Comparison of ENCODE assay signal across 28 cellular contexts in the genomic region with DNA sequence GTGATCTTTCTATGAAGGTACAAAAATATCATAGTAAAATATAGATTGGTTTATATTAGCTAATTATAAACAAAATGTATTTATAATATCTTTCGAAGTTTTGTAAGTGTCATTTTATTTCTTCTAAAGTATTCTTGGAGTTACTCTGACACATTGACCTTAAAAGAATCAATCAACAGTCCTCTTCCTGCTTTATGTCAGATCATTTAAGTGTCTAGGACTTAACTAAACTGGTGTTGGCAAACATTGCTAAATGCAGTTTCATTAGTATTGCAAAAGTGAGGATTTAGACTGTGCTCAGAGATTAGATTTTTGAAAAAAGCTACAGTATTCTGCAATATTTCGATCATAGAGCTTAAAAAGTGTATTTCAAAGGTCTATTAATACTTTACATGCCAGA. TPM values are rescaled to one million over a fixed set of nuclear protein-coding genes. Genes with fewer than 3 reads are reported as not detected.
DNase-seq lines count a peak whose midpoint lies in the region; ATAC-seq and TF ChIP-seq lines count a peak whose summit lies in the region.
"Had no signal": no experiment of that assay in that cellular context is flagged by ENCODE, and none has a peak within 500 bp of the region (broad histone marks: within the 10 kb centered on the region; RNA-seq: fewer than 3 reads in every experiment).

No MANE protein-coding gene starts in this region.

- CTCF ChIA-PET in A673 (lab: Charles Lee) = no interaction called here

- no peaks in the 10 kb centered on the region for H3K4me1 ChIP-seq in A673 (ENCODE audit: insufficient read depth, low read length, poor library complexity, severe bottlenecking)
- H3K4me1 ChIP-seq in KMS-11 (ENCODE audit: low read depth, poor library complexity, severe bottlenecking) = peaks cover 79% of the 10 kb centered on the region
- H3K4me1 ChIP-seq in hepatocyte (ENCODE audit: insufficient read depth) = peaks cover 13% of the 10 kb centered on the region

- no peak overlapping the region for H3K4me3 ChIP-seq in A673 (ENCODE audit: low read depth, low read length, poor library complexity, severe bottlenecking)
- H3K4me3 ChIP-seq in KMS-11 (IDR thresholded peaks at IDR 0.05; ENCODE audit: insufficient read depth, low read depth, low read length) = no peak overlapping the region
- H3K4me3 ChIP-seq in hepatocyte = no peak overlapping the region
- H3K4me3 ChIP-seq: BLaER1, lower lobe of right lung, mucosa of descending colon, pancreas had no signal

- BruUV-seq in A673 (replicated peaks; lab: Mats Ljungman, UMichigan) = no TSS peak

- no peak overlapping the region for H3K4me3 Mint-ChIP-seq in activated CD4-positive, alpha-beta T cell treated with anti-CD3 and anti-CD28 coated beads, Interleukin-2, amount 10 ng/mL, durations not matched to agents 24 days and 14 days
- H3K4me3 Mint-ChIP-seq: activated naive CD8-positive, alpha-beta T cell treated with anti-CD3 and anti-CD28 coated beads, Interleukin-2, amount 50 U/mL, for 24 hours; activated T-cell treated with anti-CD3 and anti-CD28 coated beads, Interleukin-2, amount 50 U/mL, for 24 hours; central memory CD8-positive, alpha-beta T cell; stimulated activated effector memory CD8-positive, alpha-beta T cell treated with anti-CD3 and anti-CD28 coated beads, Interleukin-12 subunit alpha, Interleukin-12 subunit beta, amount 100 ng/mL, for 72 hours; T-helper 2 cell treated with Interferon-gamma antibody and Interleukin-4, amounts not matched to agents 5 μg/mL and 100 μg/mL, for 36 hours; type B pancreatic cell had no signal

- no peak overlapping the region for H3K27ac Mint-ChIP-seq in activated CD4-positive, alpha-beta T cell treated with anti-CD3 and anti-CD28 coated beads, Interleukin-2, amount 10 ng/mL, durations not matched to agents 24 days and 14 days
- H3K27ac Mint-ChIP-seq: activated naive CD8-positive, alpha-beta T cell treated with anti-CD3 and anti-CD28 coated beads, Interleukin-2, amount 50 U/mL, for 24 hours; activated T-cell treated with anti-CD3 and anti-CD28 coated beads, Interleukin-2, amount 50 U/mL, for 24 hours; T-helper 2 cell treated with Interferon-gamma antibody and Interleukin-4, amounts not matched to agents 5 μg/mL and 100 μg/mL, for 36 hours; type B pancreatic cell had no signal

- no peak overlapping the region for H2AFZ ChIP-seq in KMS-11 (ENCODE audit: low read depth)
- no peak overlapping the region for H2AFZ ChIP-seq in hepatocyte

- H3K9me3 ChIP-seq in A673 (ENCODE audit: low read depth, low read length, poor library complexity, severe bottlenecking) (no peaks in the 10 kb centered on the region), hepatocyte (ENCODE audit: low read depth) (no peaks in the 10 kb centered on the region)
- H3K9me3 ChIP-seq: BLaER1, lower lobe of right lung, mucosa of descending colon, pancreas had no signal

- no peaks in the 10 kb centered on the region for H3K9me2 ChIP-seq in hepatocyte (replicated peaks; ENCODE audit: insufficient read depth)

- H3K9ac ChIP-seq in KMS-11 = no peak overlapping the region
- H3K9ac ChIP-seq: BLaER1 had no signal

- 0 out of 2 replicates have a peak overlapping the region, but pooled peaks have one; percentile 5 for H3K4me2 ChIP-seq in KMS-11
- H3K4me2 ChIP-seq in hepatocyte = peak overlapping the region; percentile 29
- H3K4me2 ChIP-seq: BLaER1 had no signal

- H3K36me3 Mint-ChIP-seq in activated CD4-positive, alpha-beta T cell treated with anti-CD3 and anti-CD28 coated beads, Interleukin-2, amount 10 ng/mL, durations not matched to agents 24 days and 14 days (ENCODE audit: low read depth) = peaks cover 7% of the 10 kb centered on the region
- H3K36me3 Mint-ChIP-seq: stimulated activated effector memory CD8-positive, alpha-beta T cell treated with anti-CD3 and anti-CD28 coated beads, Interleukin-12 subunit alpha, Interleukin-12 subunit beta, amount 100 ng/mL, for 72 hours had no signal

- no peak for ATAC-seq in HG03469 (IDR thresholded peaks at IDR 0.05; ENCODE audit: unreplicated experiment)
- ATAC-seq: activated naive CD8-positive, alpha-beta T cell treated with anti-CD3 and anti-CD28 coated beads, Interleukin-2, amount 50 U/mL, for 24 hours; lower lobe of right lung; mucosa of descending colon; pancreas; SK-N-SH treated with all-trans-retinoic acid at 6 μM for 48 hours had no signal

- H3K36me3 ChIP-seq in A673 (ENCODE audit: insufficient read depth, low read length, poor library complexity, severe bottlenecking) = no peaks in the 10 kb centered on the region
- H3K36me3 ChIP-seq in KMS-11 (ENCODE audit: insufficient read depth) = no peaks in the 10 kb centered on the region
- no peaks in the 10 kb centered on the region for H3K36me3 ChIP-seq in hepatocyte (replicated peaks; ENCODE audit: insufficient read depth, low read depth)
- H3K36me3 ChIP-seq: BLaER1, lower lobe of right lung, pancreas had no signal

- no peaks in the 10 kb centered on the region for H3K27me3 Mint-ChIP-seq in activated CD4-positive, alpha-beta T cell treated with anti-CD3 and anti-CD28 coated beads, Interleukin-2, amount 10 ng/mL, durations not matched to agents 24 days and 14 days
- H3K27me3 Mint-ChIP-seq: activated naive CD8-positive, alpha-beta T cell treated with anti-CD3 and anti-CD28 coated beads, Interleukin-2, amount 50 U/mL, for 24 hours; activated T-cell treated with anti-CD3 and anti-CD28 coated beads, Interleukin-2, amount 50 U/mL, for 24 hours; central memory CD8-positive, alpha-beta T cell; type B pancreatic cell had no signal

- H4K20me1 ChIP-seq in KMS-11 (ENCODE audit: insufficient read depth) = peaks cover 10% of the 10 kb centered on the region
- H4K20me1 ChIP-seq in hepatocyte (ENCODE audit: insufficient read depth, poor library complexity, severe bottlenecking) = peaks cover 5% of the 10 kb centered on the region

- WGBS in hepatocyte (ENCODE audit: low lambda C conversion rate, missing lambda C conversion rate) = 61% methylated on average over 2 of the region's 2 CpGs

- H3K27ac ChIP-seq in A673 (ENCODE audit: low read depth, low read length, poor library complexity, severe bottlenecking) (no peak overlapping the region), KMS-11 (no peak overlapping the region), hepatocyte (no peak overlapping the region)
- H3K27ac ChIP-seq: BLaER1, lower lobe of right lung, pancreas, VCaP had no signal

- TF ChIP-seq CTCF in A673 (conservative IDR thresholded peaks at IDR 0.05; ENCODE audit: low read depth, low read length) = no peak
- TF ChIP-seq CTCF in KMS-11 (conservative IDR thresholded peaks at IDR 0.05; ENCODE audit: low read depth, low read length) = no peak
- no peak for TF ChIP-seq CTCF in hepatocyte (IDR thresholded peaks at IDR 0.05; ENCODE audit: poor library complexity)

- H3K27me3 ChIP-seq in A673 (replicated peaks; ENCODE audit: insufficient read depth, low read depth, low read length, poor library complexity) = no peaks in the 10 kb centered on the region
- H3K27me3 ChIP-seq in KMS-11 (ENCODE audit: insufficient read depth, low read depth) = no peaks in the 10 kb centered on the region
- no peaks in the 10 kb centered on the region for H3K27me3 ChIP-seq in hepatocyte
- H3K27me3 ChIP-seq: BLaER1, pancreas had no signal

- H3K79me2 ChIP-seq in KMS-11 (ENCODE audit: insufficient read depth, low read depth) (peaks cover 99% of the 10 kb centered on the region), hepatocyte (peaks cover 95% of the 10 kb centered on the region)

- POLR2A ChIA-PET in A673 (lab: Charles Lee; ENCODE audit: low non-redundant PET) = no interaction called here

- H3K4me1 Mint-ChIP-seq in activated CD4-positive, alpha-beta T cell treated with anti-CD3 and anti-CD28 coated beads, Interleukin-2, amount 10 ng/mL, durations not matched to agents 24 days and 14 days = peaks cover 13% of the 10 kb centered on the region

- intact Hi-C loops in A673 (cut with micrococcal nuclease; ENCODE audit: unreplicated experiment) = no loop called here
- intact Hi-C loops in activated CD4-positive, alpha-beta T cell treated with anti-CD3 and anti-CD28 coated beads, Interleukin-2, amount 10 ng/mL, durations not matched to agents 24 days and 14 days (cut with micrococcal nuclease) = no loop called here

- no peaks in the 10 kb centered on the region for H3K9me3 Mint-ChIP-seq in activated CD4-positive, alpha-beta T cell treated with anti-CD3 and anti-CD28 coated beads, Interleukin-2, amount 10 ng/mL, durations not matched to agents 24 days and 14 days
- H3K9me3 Mint-ChIP-seq: activated naive CD8-positive, alpha-beta T cell treated with anti-CD3 and anti-CD28 coated beads, Interleukin-2, amount 50 U/mL, for 24 hours; activated T-cell treated with anti-CD3 and anti-CD28 coated beads, Interleukin-2, amount 50 U/mL, for 24 hours; central memory CD8-positive, alpha-beta T cell; stimulated activated effector memory CD8-positive, alpha-beta T cell treated with anti-CD3 and anti-CD28 coated beads, Interleukin-12 subunit alpha, Interleukin-12 subunit beta, amount 100 ng/mL, for 72 hours; T-helper 2 cell treated with Interferon-gamma antibody and Interleukin-4, amounts not matched to agents 5 μg/mL and 100 μg/mL, for 36 hours had no signal

- peak; percentile 3 for DNase-seq in A673 (ENCODE audit: low spot score)
- DNase-seq in SKM-1 treated with dmso at 0.1 percent for 144 hours (lab: John Stamatoyannopoulos, UW; ENCODE audit: unreplicated experiment) = peak; percentile 34
- DNase-seq in hepatocyte (ENCODE audit: low spot score) = no peak
- no peak for DNase-seq in superior temporal gyrus (ENCODE audit: extremely low spot score)
- DNase-seq in activated CD4-positive, alpha-beta T cell treated with anti-CD3 and anti-CD28 coated beads, Interleukin-2, amount 10 ng/mL, durations not matched to agents 24 days and 14 days = no peak
- DNase-seq in NK-92 treated with Interleukin-12 subunit alpha and Interleukin-12 subunit beta, amount 100 ng/mL, for 24 hours (lab: John Stamatoyannopoulos, UW) = no peak
- DNase-seq: activated CD4-positive, alpha-beta T cell treated with anti-CD3 and anti-CD28 coated beads for 48 hours; activated gamma-delta T cell treated with Interleukin-2 at 50 U/mL for 16 hours; activated naive CD8-positive, alpha-beta T cell treated with anti-CD3 and anti-CD28 coated beads, Interleukin-2, amount 50 U/mL, for 24 hours; activated T-cell treated with anti-CD3 and anti-CD28 coated beads, Interleukin-2, amount 50 U/mL, for 24 hours; COR-L47; DND-41; lower lobe of right lung; mucosa of descending colon; NCI-H1105 treated with DMSO at 0.1 percent for 48 hours; NCI-H1930; NCI-H524 treated with DMSO at 0.1 percent for 48 hours; pancreas; stimulated activated CD4-positive, alpha-beta T cell treated with anti-CD3 and anti-CD28 coated beads, Interleukin-2, amount 100 ng/mL, for 48 hours had no signal

RNA-seq across cellular contexts. Expression of a gene that starts 10.3 kb away (rescaled TPM):
- total RNA-seq in A673 (2021) (6.9 and 9.9 TPM in 2 replicates), hepatocyte (18.2 and 21.4 TPM in 2 replicates)
- polyA plus RNA-seq in hepatocyte = 15.7 and 28.8 TPM in 2 replicates
- total RNA-seq in activated CD4-positive, alpha-beta T cell treated with anti-CD3 and anti-CD28 coated beads, Interleukin-2, amount 10 ng/mL, durations not matched to agents 24 days and 14 days = 10.1 and 10.9 TPM in 2 replicates

Comparison
In these comparisons a context has a peak if more than half of its experiments do, and no peak if none do; other contexts are left out.
1. DNase-seq: peak in A673 (single experiment) and SKM-1 treated with dmso at 0.1 percent for 144 hours (single experiment); none in hepatocyte (single experiment), superior temporal gyrus (single experiment), activated CD4-positive, alpha-beta T cell treated with anti-CD3 and anti-CD28 coated beads, Interleukin-2, amount 10 ng/mL, durations not matched to agents 24 days and 14 days (single experiment) and NK-92 treated with Interleukin-12 subunit alpha and Interleukin-12 subunit beta, amount 100 ng/mL, for 24 hours (single experiment).